Comparison of ENCODE assay signal across 8 cellular contexts in genomic region chr16:14286381-14287230, GRCh38.
A peak's percentile ranks its signal among the peaks of the same experiment; 100 is the strongest.
DNase-seq lines count a peak whose midpoint lies in the region; ATAC-seq, FAIRE-seq and TF ChIP-seq lines count a peak whose summit lies in the region.

No MANE protein-coding gene starts in this region.

- H3K4me1 ChIP-seq in BLaER1 (peaks cover 29% of the 10 kb centered on the region), NT2/D1 (ENCODE audit: insufficient read depth, insufficient read length) (no peaks in the 10 kb centered on the region), tibial artery (peaks cover 0 to 29% (median 8%) of the 10 kb centered on the region in 4 donors)

- H3K36me3 ChIP-seq in BLaER1 (no peaks in the 10 kb centered on the region), NT2/D1 (ENCODE audit: insufficient read depth, insufficient read length, low read length) (no peaks in the 10 kb centered on the region), tibial artery (no peaks in the 10 kb centered on the region)

- peak overlapping the region; percentile 72 for H3K4me2 ChIP-seq in BLaER1

- H3K27ac ChIP-seq in BLaER1, result no peak overlapping the region
- peak overlapping the region; percentile 83 to 88 for H3K27ac ChIP-seq in tibial artery

- peak; percentile 4 for ATAC-seq in GM19467 (IDR thresholded peaks at IDR 0.05; ENCODE audit: unreplicated experiment)
- peak; percentile 47 for ATAC-seq in memory B cell (ENCODE audit: low read depth)

- H3K4me3 ChIP-seq in BLaER1 (peak overlapping the region; percentile 85), NT2/D1 (ENCODE audit: insufficient read length, low read depth) (peak overlapping the region; percentile 31), tibial artery (peak overlapping the region; percentile 59 to 75)

- H3K27ac Mint-ChIP-seq in memory B cell, result peak overlapping the region; percentile 98

- peaks cover 2% of the 10 kb centered on the region for H3K36me3 Mint-ChIP-seq in memory B cell

- no peak for DNase-seq in NT2/D1 (ENCODE audit: low read depth, low spot score)
- peak; percentile 26 for DNase-seq in cerebellar cortex (ENCODE audit: low spot score)
- peak; percentile 41 to 52 for DNase-seq in memory B cell (ENCODE audit: low spot score in 2 of 2)
- peak in 1 of 2 donors; percentile 48 for DNase-seq in tibial artery
- no peak for DNase-seq in D721Med (ENCODE audit: insufficient read length, low spot score)
- no peak for DNase-seq in OCI-M2 (lab: John Stamatoyannopoulos, UW; ENCODE audit: unreplicated experiment)

- H3K27me3 Mint-ChIP-seq in memory B cell, result no peaks in the 10 kb centered on the region

- no peak for FAIRE-seq in D721Med (lab: Jason Lieb, UNC)

- H3K9ac ChIP-seq in BLaER1 (no peak overlapping the region; the same call in 1 of the 2 replicates), NT2/D1 (ENCODE audit: insufficient read length, low read depth) (peak overlapping the region; percentile 72)

- peaks cover 15% of the 10 kb centered on the region for H3K4me1 Mint-ChIP-seq in memory B cell

- no peaks in the 10 kb centered on the region for H4K20me1 ChIP-seq in BLaER1

- H3K9me3 ChIP-seq in BLaER1, result peaks cover 24% of the 10 kb centered on the region
- peaks cover 11% of the 10 kb centered on the region; the same call in 1 of the 2 replicates for H3K9me3 ChIP-seq in NT2/D1 (ENCODE audit: insufficient read depth, low read length)
- peaks cover 0 to 8% (median 7%) of the 10 kb centered on the region in 3 donors for H3K9me3 ChIP-seq in tibial artery

- H3K27me3 ChIP-seq in BLaER1 (no peaks in the 10 kb centered on the region), NT2/D1 (ENCODE audit: insufficient read depth, insufficient read length) (no peaks in the 10 kb centered on the region), tibial artery (no peaks in the 10 kb centered on the region)

- intact Hi-C loops in tibial artery (cut with DNase I; ENCODE audit: low total_unique reads), result no loop called here

- TF ChIP-seq CTCF in tibial artery (IDR thresholded peaks at IDR 0.05) (no peak), D721Med (IDR thresholded peaks at IDR 0.05; ENCODE audit: insufficient read depth, missing control alignments) (no peak)

- peak overlapping the region; percentile 88 for H3K4me3 Mint-ChIP-seq in memory B cell

- peaks cover 6% of the 10 kb centered on the region for H3K9me3 Mint-ChIP-seq in memory B cell

Comparison
In these comparisons a context has a peak if more than half of its experiments do, and no peak if none do; other contexts are left out.
1. H3K4me3 ChIP-seq: peak in every context shown above with its lines; median percentile 85 in BLaER1; 67 in tibial artery; 31 in NT2/D1.
2. DNase-seq: peak in cerebellar cortex (single experiment) and memory B cell (2 of 2); none in NT2/D1 (single experiment), D721Med (single experiment) and OCI-M2 (single experiment).